In genomic region chr11:13222285-13222684, GRCh38 we compare ENCODE assay signal across 1 cellular context.
TF ChIP-seq lines count a peak whose summit lies in the region.

No MANE protein-coding gene starts in this region.

TF ChIP-seq in HCT116, 20 proteins besides CTCF, POLR2A, EP300 and RAD21 (continued from another document):
- no peak for TF ChIP-seq ATF3 (IDR thresholded peaks at IDR 0.05)
- no peak for TF ChIP-seq SIN3A (IDR thresholded peaks at IDR 0.05; ENCODE audit: low read depth)
- TF ChIP-seq SP1 (IDR thresholded peaks at IDR 0.05; ENCODE audit: low read depth): no peak
